ENCODE assay signal across 1 cellular context in genomic region chr1:92749024-92749634, GRCh38.
TF ChIP-seq lines count a peak whose summit lies in the region.

No MANE protein-coding gene starts in this region.

TF ChIP-seq in GM12878, 131 proteins besides CTCF, POLR2A, EP300 and RAD21 (continued from another document):
- no peak for TF ChIP-seq BMI1 (IDR thresholded peaks at IDR 0.05; ENCODE audit: borderline replicate concordance)
- peak; percentile 56; the same call in 1 of the 2 replicates for TF ChIP-seq SMC3 (IDR thresholded peaks at IDR 0.05; ENCODE audit: borderline replicate concordance, low read length)
- no peak for TF ChIP-seq SKIL (IDR thresholded peaks at IDR 0.05; ENCODE audit: low read depth, poor library complexity, severe bottlenecking)
